8 cellular contexts compared by ENCODE assay signal in genomic region chr15:32669870-32670623, GRCh38. TPM values are rescaled to one million over a fixed set of nuclear protein-coding genes. Genes with fewer than 3 reads are reported as not detected.
DNase-seq lines count a peak whose midpoint lies in the region; ATAC-seq, FAIRE-seq and TF ChIP-seq lines count a peak whose summit lies in the region.

No MANE protein-coding gene starts in this region.

- H3K4me3 ChIP-seq in AG04449 (ENCODE audit: low read depth, low read length) (peak overlapping the region; percentile 34), lower leg skin (ENCODE audit: low read depth, poor library complexity, severe bottlenecking) (no peak overlapping the region)

- ATAC-seq in GM18498 (IDR thresholded peaks at IDR 0.05; ENCODE audit: unreplicated experiment) (no peak), HG02884 (IDR thresholded peaks at IDR 0.05; ENCODE audit: unreplicated experiment) (no peak)

- CTCF ChIA-PET in AG04449 (lab: Yijun Ruan, JAX): interaction anchor here (0.6 to 3.0 kb wide), 13 partner anchors 8 to 171 kb away, joined by 3 to 19 read pairs (median 4); no protein-coding TSS in a partner anchor
- CTCF ChIA-PET in HEK293T (lab: Yijun Ruan, JAX): interaction anchor here (0.7 to 1.5 kb wide), 4 partner anchors 10 to 266 kb away, joined by 3 to 7 read pairs (median 3); no protein-coding TSS in a partner anchor

- no peak for TF ChIP-seq CTCF in AG04449 (IDR thresholded peaks at IDR 0.05; ENCODE audit: insufficient read depth, low read length, missing control alignments)
- TF ChIP-seq CTCF in lower leg skin (IDR thresholded peaks at IDR 0.05): no peak

- POLR2A ChIA-PET in AG04449 (lab: Yijun Ruan, JAX) (interaction anchor here (0.8 to 1.8 kb wide), 4 partner anchors 17 to 53 kb away, joined by 3 to 9 read pairs (median 4); no protein-coding TSS in a partner anchor), HEK293T (lab: Yijun Ruan, JAX) (no interaction called here)

- peak; percentile 95 for FAIRE-seq in endometrium (lab: Jason Lieb, UNC)

- no peak for TF ChIP-seq POLR2A in lower leg skin (IDR thresholded peaks at IDR 0.05)

- DNase-seq in AG04449 (ENCODE audit: low read depth, low spot score) (no peak), M059J (ENCODE audit: low read depth) (peak; percentile 90), lower leg skin (ENCODE audit: low spot score in 2 of 2) (peak; percentile 51 to 94), HEK293T (ENCODE audit: extremely low spot score) (no peak)
- DNase-seq in stimulated activated naive CD4-positive, alpha-beta T cell (lab: John Stamatoyannopoulos, UW): no peak

- intact Hi-C loops in lower leg skin (cut with DNase I; ENCODE audit: low total_unique reads): no loop called here

- WGBS in lower leg skin, 2 donors: 29 to 39% methylated on average over 6 of the region's 6 CpGs

TF ChIP-seq in HEK293T, 16 proteins besides CTCF, POLR2A, EP300 and RAD21:
- TF ChIP-seq ARNT (IDR thresholded peaks at IDR 0.05): no peak
- no peak for TF ChIP-seq BHLHE40 (IDR thresholded peaks at IDR 0.05; ENCODE audit: borderline replicate concordance)
- TF ChIP-seq FOXA1 (IDR thresholded peaks at IDR 0.05): no peak
- no peak for TF ChIP-seq CTBP1 (IDR thresholded peaks at IDR 0.05; ENCODE audit: borderline replicate concordance)
- no peak for TF ChIP-seq ZNF384 (IDR thresholded peaks at IDR 0.05)
- TF ChIP-seq SUZ12 (IDR thresholded peaks at IDR 0.05): no peak
- TF ChIP-seq L3MBTL2 (conservative IDR thresholded peaks at IDR 0.05): no peak
- TF ChIP-seq HDGF (IDR thresholded peaks at IDR 0.05; ENCODE audit: borderline replicate concordance): no peak
- TF ChIP-seq TARDBP (IDR thresholded peaks at IDR 0.05): no peak
- TF ChIP-seq FOXM1 (IDR thresholded peaks at IDR 0.05; ENCODE audit: borderline replicate concordance): no peak
- no peak for TF ChIP-seq LEF1 (IDR thresholded peaks at IDR 0.05; ENCODE audit: borderline replicate concordance)
- TF ChIP-seq PKNOX1 (IDR thresholded peaks at IDR 0.05): no peak
- no peak for TF ChIP-seq NFRKB (IDR thresholded peaks at IDR 0.05)
- TF ChIP-seq SP1 (IDR thresholded peaks at IDR 0.05): no peak
- no peak for TF ChIP-seq FOXK2 (IDR thresholded peaks at IDR 0.05)
- no peak for TF ChIP-seq ELF4 (IDR thresholded peaks at IDR 0.05)

RNA-seq across cellular contexts. Expression of gene SCG5, which starts 28.5 kb away (rescaled TPM):
- 67.9 and 75.2 TPM in 2 replicates for total RNA-seq in M059J (2014; rRNA removed; shearing (Covaris generic))
- total RNA-seq in lower leg skin: 1 to 10 TPM in 2 of 4 donors, under 1 TPM in 2; 0.61 to 1.9 (median 1.1) TPM

RNA-seq across cellular contexts. Expression of gene GREM1, which starts 47.8 kb away (rescaled TPM):
- total RNA-seq in M059J (2014; rRNA removed; shearing (Covaris generic)): not detected in 2 replicates
- 1 to 10 TPM; 1.2 to 5.5 (median 2.4) TPM for total RNA-seq in lower leg skin

RNA-seq across cellular contexts. Expression of gene ARHGAP11A, which starts 54.7 kb away (rescaled TPM):
- total RNA-seq in M059J (2014; rRNA removed; shearing (Covaris generic)): 34.8 and 36.1 TPM in 2 replicates
- 1 to 10 TPM; 3.5 to 8.1 (median 4.7) TPM for total RNA-seq in lower leg skin

Comparison
In these comparisons a context has a peak if more than half of its experiments do, and no peak if none do; other contexts are left out.
1. DNase-seq: peak in M059J (single experiment) and lower leg skin (2 of 2); none in AG04449 (single experiment), stimulated activated naive CD4-positive, alpha-beta T cell (0 of 6) and HEK293T (single experiment).
2. RNA of gene SCG5, which starts 28.5 kb away (total RNA-seq): 67.9 to 75.2 TPM in M059J; 0.61 to 1.9 TPM in lower leg skin; every median in the first group is over 10 times any median in the second.